ENCODE assay signal across 8 cellular contexts in genomic region chr20:49278817-49279676, GRCh38. TPM values are rescaled to one million over a fixed set of nuclear protein-coding genes. Genes with fewer than 3 reads are reported as not detected.
A peak's percentile ranks its signal among the peaks of the same experiment; 100 is the strongest.
DNase-seq lines count a peak whose midpoint lies in the region; ATAC-seq and TF ChIP-seq lines count a peak whose summit lies in the region.

No MANE protein-coding gene starts in this region.

- peak overlapping the region; percentile 99 for H3K4me3 Mint-ChIP-seq in activated naive CD4-positive, alpha-beta T cell treated with anti-CD3 and anti-CD28 coated beads, Interleukin-2, amount 10 ng/mL, durations not matched to agents 7 days and 5 days

- H3F3A ChIP-seq in smooth muscle cell (ENCODE audit: low read depth): peaks cover 29% of the 10 kb centered on the region

- H2AFZ ChIP-seq in smooth muscle cell (ENCODE audit: low read depth): no peak overlapping the region

- peak overlapping the region; percentile 82 for H3K9ac ChIP-seq in smooth muscle cell (ENCODE audit: low read depth)

- H3K27ac ChIP-seq in right cardiac atrium (ENCODE audit: low read length): peak overlapping the region; percentile 89
- H3K27ac ChIP-seq in smooth muscle cell (ENCODE audit: low read depth): peak overlapping the region; percentile 97

- peaks cover 45% of the 10 kb centered on the region for H3K9me3 Mint-ChIP-seq in activated naive CD4-positive, alpha-beta T cell treated with anti-CD3 and anti-CD28 coated beads, Interleukin-2, amount 10 ng/mL, durations not matched to agents 7 days and 5 days

- intact Hi-C loops in right cardiac atrium (cut with DNase I): no loop called here
- intact Hi-C loops in posterior cingulate gyrus (cut with DNase I): loop anchor here (1.0 to 2.0 kb wide), 2 partner anchors 60 to 91 kb away; partner anchors contain the start of genes DDX27 and STAU1

- H3K4me1 ChIP-seq in right cardiac atrium (ENCODE audit: control insufficient read depth, insufficient read depth, low read length) (peaks cover 10% of the 10 kb centered on the region), smooth muscle cell (ENCODE audit: low read depth) (peaks cover 43% of the 10 kb centered on the region)

- peaks cover 65% of the 10 kb centered on the region for H3K4me1 Mint-ChIP-seq in activated naive CD4-positive, alpha-beta T cell treated with anti-CD3 and anti-CD28 coated beads, Interleukin-2, amount 10 ng/mL, durations not matched to agents 7 days and 5 days

- H3K4me2 ChIP-seq in smooth muscle cell: peak overlapping the region; percentile 87

- 17% methylated on average over 33 of the region's 33 CpGs for WGBS in right cardiac atrium
- WGBS in smooth muscle cell (ENCODE audit: low lambda C conversion rate): under 1% methylated on average over 33 of the region's 33 CpGs

- peaks cover 4% of the 10 kb centered on the region for H3K9me3 ChIP-seq in right cardiac atrium (ENCODE audit: control insufficient read depth, low read length)
- no peaks in the 10 kb centered on the region for H3K9me3 ChIP-seq in smooth muscle cell (replicated peaks; ENCODE audit: low read depth)

- peak; percentile 53 for DNase-seq in ELR (ENCODE audit: low read depth)
- peak; percentile 50 for DNase-seq in NCI-H146 (lab: John Stamatoyannopoulos, UW)
- DNase-seq in activated naive CD4-positive, alpha-beta T cell treated with anti-CD3 and anti-CD28 coated beads, Interleukin-2, amount 10 ng/mL, durations not matched to agents 7 days and 5 days: peak; percentile 48
- DNase-seq in right cardiac atrium: peak; percentile 23 to 58 (median 48)
- no peak for DNase-seq in smooth muscle cell (lab: John Stamatoyannopoulos, UW; ENCODE audit: unreplicated experiment)
- DNase-seq in retina: no peak
- no peak for DNase-seq in posterior cingulate gyrus

- no peak for TF ChIP-seq CTCF in smooth muscle cell (IDR thresholded peaks at IDR 0.05; ENCODE audit: borderline replicate concordance, insufficient read depth, poor library complexity, severe bottlenecking)

- peaks cover 79% of the 10 kb centered on the region for H3K36me3 Mint-ChIP-seq in activated naive CD4-positive, alpha-beta T cell treated with anti-CD3 and anti-CD28 coated beads, Interleukin-2, amount 10 ng/mL, durations not matched to agents 7 days and 5 days

- H3K36me3 ChIP-seq in smooth muscle cell (ENCODE audit: low read depth): no peaks in the 10 kb centered on the region

- H3K4me3 ChIP-seq in right cardiac atrium (ENCODE audit: low read length): peak overlapping the region; percentile 80
- peak overlapping the region; percentile 72 for H3K4me3 ChIP-seq in smooth muscle cell

- peak in 1 of 2 donors; percentile 2 for ATAC-seq in right cardiac atrium
- ATAC-seq in HG02571 (IDR thresholded peaks at IDR 0.05; ENCODE audit: unreplicated experiment): no peak

- H3K27me3 Mint-ChIP-seq in activated naive CD4-positive, alpha-beta T cell treated with anti-CD3 and anti-CD28 coated beads, Interleukin-2, amount 10 ng/mL, durations not matched to agents 7 days and 5 days: no peaks in the 10 kb centered on the region

- peaks cover 76% of the 10 kb centered on the region for H3K79me2 ChIP-seq in smooth muscle cell (ENCODE audit: low read depth)

- peaks cover 71% of the 10 kb centered on the region for H4K20me1 ChIP-seq in smooth muscle cell (ENCODE audit: low read depth)

- peak overlapping the region; percentile 96 for H3K27ac Mint-ChIP-seq in activated naive CD4-positive, alpha-beta T cell treated with anti-CD3 and anti-CD28 coated beads, Interleukin-2, amount 10 ng/mL, durations not matched to agents 7 days and 5 days

- CTCF ChIA-PET in activated naive CD4-positive, alpha-beta T cell treated with anti-CD3 and anti-CD28 coated beads, Interleukin-2, amount 10 ng/mL, durations not matched to agents 7 days and 5 days (lab: Charles Lee): no interaction called here

- H3K27me3 ChIP-seq in right cardiac atrium (ENCODE audit: control insufficient read depth, insufficient read depth): no peaks in the 10 kb centered on the region
- H3K27me3 ChIP-seq in smooth muscle cell (ENCODE audit: low read depth): no peaks in the 10 kb centered on the region

RNA-seq across cellular contexts. Expression of gene ZNFX1, which starts 1.2 kb away (rescaled TPM):
- total RNA-seq in right cardiac atrium (10 to 100 TPM; 21.4 to 25.9 (median 23.2) TPM), smooth muscle cell (15.9 and 17.4 TPM in 2 replicates)
- polyA plus RNA-seq in right cardiac atrium (7.9 TPM), smooth muscle cell (16.4 and 18.0 TPM in 2 replicates)

RNA-seq across cellular contexts. Expression of gene DDX27, which starts 59.8 kb away (rescaled TPM):
- total RNA-seq in right cardiac atrium (10 to 100 TPM; 13.0 to 17.5 (median 15.4) TPM), smooth muscle cell (19.6 and 20.7 TPM in 2 replicates)
- polyA plus RNA-seq in right cardiac atrium (16.9 TPM), smooth muscle cell (28.3 and 39.3 TPM in 2 replicates)

Comparison
In these comparisons a context has a peak if more than half of its experiments do, and no peak if none do; other contexts are left out.
1. DNase-seq: peak in ELR (single experiment), NCI-H146 (single experiment), activated naive CD4-positive, alpha-beta T cell treated with anti-CD3 and anti-CD28 coated beads, Interleukin-2, amount 10 ng/mL, durations not matched to agents 7 days and 5 days (single experiment) and right cardiac atrium (3 of 3); none in smooth muscle cell (single experiment), retina (single experiment) and posterior cingulate gyrus (0 of 10).